Comparison of ENCODE assay signal across 11 cellular contexts in genomic region chr1:183822081-183822611, GRCh38. TPM values are rescaled to one million over a fixed set of nuclear protein-coding genes. Genes with fewer than 3 reads are reported as not detected.
A peak's percentile ranks its signal among the peaks of the same experiment; 100 is the strongest.
DNase-seq lines count a peak whose midpoint lies in the region; ATAC-seq and TF ChIP-seq lines count a peak whose summit lies in the region.
"Had no signal": no experiment of that assay in that cellular context is flagged by ENCODE, and none has a peak within 500 bp of the region (broad histone marks: within the 10 kb centered on the region; RNA-seq: fewer than 3 reads in every experiment).

No MANE protein-coding gene starts in this region.

- no peaks in the 10 kb centered on the region for H3K36me3 ChIP-seq in BJ (ENCODE audit: control insufficient read depth, insufficient read depth, low read length)
- H3K36me3 ChIP-seq in ascending aorta: no peaks in the 10 kb centered on the region
- H3K36me3 ChIP-seq in skeletal muscle satellite cell (ENCODE audit: insufficient read depth, low read length): no peaks in the 10 kb centered on the region

- ATAC-seq in Right ventricle myocardium superior (ENCODE audit: poor library complexity) (peak; percentile 65), GM21360 (IDR thresholded peaks at IDR 0.05; ENCODE audit: unreplicated experiment) (no peak)

- H3K9ac ChIP-seq in skeletal muscle satellite cell (ENCODE audit: low read depth, low read length): peak overlapping the region; percentile 51

- CTCF ChIA-PET in BJ (lab: Yijun Ruan, JAX) (interaction anchor here (0.6 to 1.1 kb wide), 2 partner anchors 10 to 16 kb away, joined by 3 to 4 read pairs; no protein-coding TSS in a partner anchor), GM10248 (lab: Yijun Ruan, JAX) (interaction anchor here (1.3 to 3.3 kb wide), 3 partner anchors 10 to 137 kb away, joined by 3 to 21 read pairs (median 4); no protein-coding TSS in a partner anchor)

- no peaks in the 10 kb centered on the region for H3K27me3 ChIP-seq in BJ (ENCODE audit: control insufficient read depth, insufficient read depth, low read length)
- no peaks in the 10 kb centered on the region for H3K27me3 ChIP-seq in ascending aorta
- no peaks in the 10 kb centered on the region for H3K27me3 ChIP-seq in skeletal muscle satellite cell (ENCODE audit: control insufficient read depth, insufficient read depth, low read length)

- POLR2A ChIA-PET in BJ (lab: Charles Lee): no interaction called here
- POLR2A ChIA-PET in GM10248 (lab: Yijun Ruan, JAX): no interaction called here

- peak; percentile 76 for DNase-seq in BJ (ENCODE audit: low read depth)
- DNase-seq in ascending aorta (ENCODE audit: low spot score in 2 of 2): no peak
- no peak for DNase-seq in Right ventricle myocardium superior
- DNase-seq in GM10248 (ENCODE audit: extremely low spot score): no peak
- DNase-seq in NOMO-1 treated with DMSO at 0.1 percent for 48 hours (lab: John Stamatoyannopoulos, UW; ENCODE audit: unreplicated experiment): no peak
- DNase-seq in HuH-7 (ENCODE audit: low spot score): no peak
- DNase-seq: activated CD4-positive, alpha-beta T cell treated with anti-CD3 and anti-CD28 coated beads for 1 hour; activated effector memory CD4-positive, alpha-beta T cell treated with anti-CD3 and anti-CD28 coated beads, Interleukin-2, amount 50 U/mL, for 16 hours; NCI-H524 treated with DMSO at 0.1 percent for 48 hours had no signal

- peaks cover 7 to 24% of the 10 kb centered on the region in 2 donors for H3K4me1 ChIP-seq in ascending aorta
- H3K4me1 ChIP-seq in skeletal muscle satellite cell (ENCODE audit: control insufficient read depth, insufficient read depth, low read length): peaks cover 29% of the 10 kb centered on the region

- intact Hi-C loops in ascending aorta (cut with DNase I): no loop called here
- intact Hi-C loops in Right ventricle myocardium superior (cut with DNase I): no loop called here

- TF ChIP-seq CTCF in BJ (IDR thresholded peaks at IDR 0.05; ENCODE audit: insufficient read depth, low read depth, low read length) (no peak), ascending aorta (IDR thresholded peaks at IDR 0.05) (no peak), GM10248 (IDR thresholded peaks at IDR 0.05; ENCODE audit: control extremely low read depth, extremely low read depth, low read depth, missing control alignments) (no peak)

- H3K9me3 ChIP-seq in ascending aorta (no peaks in the 10 kb centered on the region), skeletal muscle satellite cell (replicated peaks; ENCODE audit: low read length) (no peaks in the 10 kb centered on the region)

- no peak overlapping the region for H3K4me3 ChIP-seq in BJ (ENCODE audit: low read depth, low read length)
- H3K4me3 ChIP-seq in ascending aorta: peak overlapping the region in 1 of 2 donors; percentile 7
- H3K4me3 ChIP-seq in skeletal muscle satellite cell (ENCODE audit: low read length): no peak overlapping the region

- peak overlapping the region; percentile 79 to 83 for H3K27ac ChIP-seq in ascending aorta

- peak overlapping the region; percentile 52 for H3K4me2 ChIP-seq in skeletal muscle satellite cell (ENCODE audit: low read length)

RNA-seq across cellular contexts. Expression of gene RGL1, which starts 17.2 kb away (rescaled TPM):
- polyA plus RNA-seq in BJ (2011; rRNA removed): 9.7 and 12.3 TPM in 2 replicates
- 7.0 and 7.9 TPM in 2 replicates for polyA minus RNA-seq in BJ (2011; rRNA and poly(A)+ RNA removed)
- total RNA-seq in ascending aorta (23.1 TPM), Right ventricle myocardium superior (18.4 TPM)
- 16.4 and 21.8 TPM in 2 replicates for total RNA-seq in skeletal muscle satellite cell (2012; rRNA removed)
